Comparison of ENCODE assay signal across 10 cellular contexts in the genomic region with DNA sequence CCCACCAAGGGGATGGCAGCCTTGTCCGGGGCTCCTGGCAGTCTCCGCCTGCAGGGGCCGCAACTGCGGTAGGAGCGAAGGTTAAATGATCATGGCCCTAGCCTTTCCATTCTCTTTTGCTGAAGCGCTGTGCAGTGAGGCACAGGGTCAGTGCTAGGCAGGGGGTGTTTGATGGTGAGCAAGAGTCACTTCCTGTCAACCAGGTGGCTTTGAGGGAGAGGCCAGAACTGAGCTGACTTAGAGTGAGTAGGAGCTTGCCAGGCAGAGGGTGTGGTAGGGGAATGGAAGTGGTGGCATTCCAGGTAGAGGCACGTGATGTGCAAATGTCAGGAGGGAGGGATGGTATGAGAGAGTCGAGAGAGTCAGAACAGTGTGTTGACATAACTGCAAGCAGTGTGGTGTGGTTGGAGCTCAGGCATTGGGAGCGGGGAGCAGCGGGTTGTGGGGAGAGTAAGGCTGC. TPM values are rescaled to one million over a fixed set of nuclear protein-coding genes. Genes with fewer than 3 reads are reported as not detected.
A peak's percentile ranks its signal among the peaks of the same experiment; 100 is the strongest.
DNase-seq lines count a peak whose midpoint lies in the region; ATAC-seq, FAIRE-seq and TF ChIP-seq lines count a peak whose summit lies in the region.
"Had no signal": no experiment of that assay in that cellular context is flagged by ENCODE, and none has a peak within 500 bp of the region (broad histone marks: within the 10 kb centered on the region; RNA-seq: fewer than 3 reads in every experiment).

No MANE protein-coding gene starts in this region.

- H3K4me1 ChIP-seq in CD4-positive, alpha-beta memory T cell (ENCODE audit: insufficient read depth, low read length): peaks cover 5% of the 10 kb centered on the region
- peaks cover 14% of the 10 kb centered on the region for H3K4me1 ChIP-seq in GM12878 (ENCODE audit: control insufficient read depth, insufficient read depth, low read length)
- peaks cover 31% of the 10 kb centered on the region for H3K4me1 ChIP-seq in mucosa of stomach (ENCODE audit: control insufficient read depth, insufficient read depth, low read length)

- intact Hi-C loops in CD4-positive, alpha-beta memory T cell (cut with micrococcal nuclease): no loop called here
- intact Hi-C loops in GM12878 (cut with micrococcal nuclease; ENCODE audit: unreplicated experiment): loop anchor here (2.0 kb wide), 1 partner anchor 29 kb away; no protein-coding TSS in a partner anchor

- TF ChIP-seq CTCF in GM12878 (IDR thresholded peaks at IDR 0.05 in 2 of 3, conservative IDR thresholded peaks at IDR 0.05 in 1 of 3; ENCODE audit: control insufficient read depth in 2 of 3, extremely low read depth in 1 of 3, insufficient read depth in 1 of 3, low read depth in 3 of 3, low read length in 3 of 3): no peak

- no peak overlapping the region for H3K4me3 ChIP-seq in CD4-positive, alpha-beta memory T cell (ENCODE audit: low read length in 2 of 2)
- H3K4me3 ChIP-seq in GM12878 (no peak overlapping the region), mucosa of stomach (ENCODE audit: low read length) (no peak overlapping the region)

- ATAC-seq in HG02938 (IDR thresholded peaks at IDR 0.05; ENCODE audit: unreplicated experiment) (peak; percentile 19), GM12878 (peak; percentile 56), HG02885 (IDR thresholded peaks at IDR 0.05; ENCODE audit: poor library complexity, unreplicated experiment) (no peak)

- RAD21 ChIA-PET in GM12878 (lab: Charles Lee; ENCODE audit: unreplicated experiment): interaction anchor here (0.6 to 4.7 kb wide), 9 partner anchors 27 to 180 kb away, joined by 3 to 63 read pairs (median 6); a partner anchor contains a TSS

- no peak overlapping the region for H3K27ac ChIP-seq in CD4-positive, alpha-beta memory T cell (ENCODE audit: low read depth, low read length)
- no peak overlapping the region for H3K27ac ChIP-seq in GM12878 (ENCODE audit: control insufficient read depth, insufficient read depth)

- H3K36me3 ChIP-seq in CD4-positive, alpha-beta memory T cell (ENCODE audit: insufficient read depth, low read length): peaks cover 84% of the 10 kb centered on the region
- peaks cover 0 to 4% of the 10 kb centered on the region in 2 experiments; a peak in 3 of 4 replicates for H3K36me3 ChIP-seq in GM12878 (ENCODE audit: control insufficient read depth in 2 of 2, insufficient read depth in 2 of 2, low read length in 1 of 2)
- no peaks in the 10 kb centered on the region for H3K36me3 ChIP-seq in mucosa of stomach (ENCODE audit: control insufficient read depth, insufficient read depth, low read length)

- no peak overlapping the region for H2AFZ ChIP-seq in GM12878 (ENCODE audit: control insufficient read depth, low read depth, low read length)

- H3K27me3 Mint-ChIP-seq in CD4-positive, alpha-beta memory T cell: no peaks in the 10 kb centered on the region

- H3K4me1 Mint-ChIP-seq in CD4-positive, alpha-beta memory T cell: peaks cover 0 to 16% (median 7%) of the 10 kb centered on the region in 4 donors

- peak overlapping the region in 5 of 7 donors; percentile 23 to 85 (median 65) for H3K27ac Mint-ChIP-seq in CD4-positive, alpha-beta memory T cell

- TF ChIP-seq POLR2A in GM12878 (IDR thresholded peaks at IDR 0.05; ENCODE audit: low read depth, low read length): no peak

- peaks cover 46 to 85% of the 10 kb centered on the region in 2 donors for H3K36me3 Mint-ChIP-seq in CD4-positive, alpha-beta memory T cell

- in situ Hi-C loops in GM12878 (cut with MboI): no loop called here

- no peaks in the 10 kb centered on the region for H3K27me3 ChIP-seq in CD4-positive, alpha-beta memory T cell (ENCODE audit: insufficient read depth, low read length)
- no peaks in the 10 kb centered on the region for H3K27me3 ChIP-seq in GM12878 (replicated peaks in 1 of 2; ENCODE audit: control insufficient read depth in 2 of 2, insufficient read depth in 2 of 2, low read length in 1 of 2)
- H3K27me3 ChIP-seq in mucosa of stomach (ENCODE audit: control insufficient read depth, insufficient read depth, low read length): no peaks in the 10 kb centered on the region

- H3K4me2 ChIP-seq in GM12878 (ENCODE audit: control insufficient read depth, insufficient read depth): no peak overlapping the region

- H3K79me2 ChIP-seq in GM12878 (ENCODE audit: control insufficient read depth, insufficient read depth, low read length): no peaks in the 10 kb centered on the region

- BruUV-seq in GM12878 (replicated peaks; lab: Mats Ljungman, UMichigan): no TSS peak

- no peaks in the 10 kb centered on the region for H4K20me1 ChIP-seq in GM12878 (ENCODE audit: control insufficient read depth, insufficient read depth)

- no peak for FAIRE-seq in GM12878 (lab: Jason Lieb, UNC)

- H3K4me3 Mint-ChIP-seq in CD4-positive, alpha-beta memory T cell: peak overlapping the region in 1 of 8 donors; percentile 39

- DNase-seq in CD4-positive, alpha-beta memory T cell: no peak
- DNase-seq in GM12878 (ENCODE audit: low read depth, low spot score): no peak
- no peak for DNase-seq in KG1 (lab: John Stamatoyannopoulos, UW)
- DNase-seq in hippocampal formation (lab: John Stamatoyannopoulos, UW): no peak
- no peak for DNase-seq in dedifferentiated amniotic fluid mesenchymal stem cell (ENCODE audit: extremely low spot score)
- DNase-seq: DMS53, NCI-H510A had no signal

- WGBS in GM12878 (ENCODE audit: insufficient coverage, insufficient replicate concordance, low lambda C conversion rate, missing lambda C conversion rate): 84% methylated on average over 10 of the region's 10 CpGs

- no peaks in the 10 kb centered on the region for H3K9me3 Mint-ChIP-seq in CD4-positive, alpha-beta memory T cell

- CTCF ChIA-PET in CD4-positive, alpha-beta memory T cell (lab: Charles Lee; ENCODE audit: partially characterized antibody): interaction anchor here (1.0 to 1.5 kb wide), 3 partner anchors 53 to 246 kb away, joined by 3 to 6 read pairs (median 3); a partner anchor contains a TSS
- CTCF ChIA-PET in GM12878 (lab: Yijun Ruan, JAX): interaction anchor here (0.7 to 2.7 kb wide), 14 partner anchors 16 to 166 kb away, joined by 3 to 9 read pairs (median 4); a partner anchor contains a TSS

- SMC1A ChIA-PET in GM12878 (lab: Charles Lee; ENCODE audit: uncharacterized antibody, unreplicated experiment): interaction anchor here (0.7 to 4.2 kb wide), 12 partner anchors 9 to 74 kb away, joined by 3 to 42 read pairs (median 6); a partner anchor contains a TSS

- no peak for TF ChIP-seq RAD21 in GM12878 (IDR thresholded peaks at IDR 0.05; ENCODE audit: insufficient read depth, low read depth, low read length)

- POLR2A ChIA-PET in CD4-positive, alpha-beta memory T cell (lab: Charles Lee; ENCODE audit: partially characterized antibody): interaction anchor here (1.4 kb wide), 1 partner anchor 29 kb away, joined by 5 read pairs; no protein-coding TSS in a partner anchor
- POLR2A ChIA-PET in GM12878 (lab: Charles Lee): interaction anchor here (0.8 to 2.3 kb wide), 5 partner anchors 23 to 321 kb away, joined by 3 to 12 read pairs (median 5); a partner anchor contains a TSS

- H3K9ac ChIP-seq in GM12878 (ENCODE audit: control insufficient read depth, insufficient read depth, low read length) (no peak overlapping the region), mucosa of stomach (ENCODE audit: low read length) (peak overlapping the region; percentile 18)

- no peak for TF ChIP-seq EP300 in GM12878 (IDR thresholded peaks at IDR 0.05; ENCODE audit: borderline replicate concordance in 1 of 2, control insufficient read depth in 1 of 2, low read depth in 2 of 2, low read length in 2 of 2)

- H3K9me3 ChIP-seq in CD4-positive, alpha-beta memory T cell (ENCODE audit: control insufficient read depth in 1 of 2, low read length in 2 of 2): no peaks in the 10 kb centered on the region
- no peaks in the 10 kb centered on the region; the same call in 2 of the 3 replicates for H3K9me3 ChIP-seq in GM12878 (replicated peaks; ENCODE audit: control insufficient read depth, insufficient read depth, low read length)
- H3K9me3 ChIP-seq in mucosa of stomach (ENCODE audit: control insufficient read depth, low read length): no peaks in the 10 kb centered on the region

RNA-seq across cellular contexts. Expression of a gene that starts 33.1 kb away (rescaled TPM):
- 10 to 100 TPM; 42.1 to 43.4 TPM for total RNA-seq in CD4-positive, alpha-beta memory T cell
- 10 to 100 TPM; 10.9 to 18.2 TPM for polyA plus RNA-seq in CD4-positive, alpha-beta memory T cell
- 55.0 and 61.5 TPM in 2 replicates for total RNA-seq in GM12878 (2013; cell fraction: nucleolus; rRNA removed)
- total RNA-seq in GM12878 (2014; rRNA removed) (19.6 and 20.4 TPM in 2 replicates), GM12878 (2014; rRNA removed; fragmentation: Illumina TruSeq; extraction: Trizol) (11.3 TPM in 2 replicates), GM12878 (2021) (24.3 and 28.6 TPM in 2 replicates)
- polyA plus RNA-seq in GM12878 (2011; ENCODE audit: low read depth): 7.3 TPM
- polyA plus RNA-seq in GM12878 (2011; rRNA removed) (24.3 and 27.0 TPM in 2 replicates), GM12878 (2014; fragmentation: Illumina TruSeq; extraction: Trizol) (18.2 and 21.9 TPM in 2 replicates), GM12878 (2014; fragmentation: Nextera tagmentation; extraction: Ambion mirVana) (1 to 10 TPM; 5.6 to 7.8 TPM), GM12878 (2014; rRNA removed) (20.0 and 21.7 TPM in 2 replicates), GM12878 (2016; fragmentation: Nextera tagmentation; extraction: Ambion mirVana) (1 to 10 TPM; 6.6 to 7.2 TPM)
- 24.5 and 25.8 TPM in 2 replicates for polyA plus RNA-seq in GM12878 (2011; cell fraction: cytosol; rRNA removed)
- polyA plus RNA-seq in GM12878 (2011; cell fraction: nucleus; rRNA removed): 52.4 and 66.3 TPM in 2 replicates
- 11.9 and 13.6 TPM in 2 replicates for polyA plus RNA-seq in GM12878 (2012)
- 26.6 and 34.5 TPM in 2 replicates for polyA minus RNA-seq in GM12878 (2011; rRNA and poly(A)+ RNA removed)
- 9.4 and 11.4 TPM in 2 replicates for polyA minus RNA-seq in GM12878 (2011; cell fraction: cytosol; rRNA and poly(A)+ RNA removed)
- polyA minus RNA-seq in GM12878 (2011; cell fraction: nucleus; rRNA and poly(A)+ RNA removed): 30.8 and 38.7 TPM in 2 replicates

RNA-seq across cellular contexts. Expression of a gene that starts 52.8 kb away (rescaled TPM):
- 10 to 100 TPM; 15.6 to 16.3 TPM for total RNA-seq in CD4-positive, alpha-beta memory T cell
- 10 to 100 TPM; 18.6 to 24.8 TPM for polyA plus RNA-seq in CD4-positive, alpha-beta memory T cell
- 26.4 and 27.2 TPM in 2 replicates for total RNA-seq in GM12878 (2013; cell fraction: nucleolus; rRNA removed)
- total RNA-seq in GM12878 (2014; rRNA removed) (9.8 and 13.1 TPM in 2 replicates), GM12878 (2014; rRNA removed; fragmentation: Illumina TruSeq; extraction: Trizol) (11.7 and 12.7 TPM in 2 replicates), GM12878 (2021) (12.5 and 13.8 TPM in 2 replicates)
- 4.1 TPM for polyA plus RNA-seq in GM12878 (2011; ENCODE audit: low read depth)
- polyA plus RNA-seq in GM12878 (2011; rRNA removed) (14.7 and 24.0 TPM in 2 replicates), GM12878 (2014; fragmentation: Illumina TruSeq; extraction: Trizol) (10.8 and 15.3 TPM in 2 replicates), GM12878 (2014; fragmentation: Nextera tagmentation; extraction: Ambion mirVana) (10 to 100 TPM; 21.2 to 36.8 TPM), GM12878 (2014; rRNA removed) (7.6 and 8.1 TPM in 2 replicates), GM12878 (2016; fragmentation: Nextera tagmentation; extraction: Ambion mirVana) (10 to 100 TPM; 17.4 to 22.2 TPM)
- polyA plus RNA-seq in GM12878 (2011; cell fraction: cytosol; rRNA removed): 4.4 and 5.2 TPM in 2 replicates
- polyA plus RNA-seq in GM12878 (2011; cell fraction: nucleus; rRNA removed): 3.5 and 4.4 TPM in 2 replicates
- 5.5 and 6.9 TPM in 2 replicates for polyA plus RNA-seq in GM12878 (2012)
- polyA minus RNA-seq in GM12878 (2011; rRNA and poly(A)+ RNA removed): 5.3 and 7.7 TPM in 2 replicates
- 2.4 and 5.2 TPM in 2 replicates for polyA minus RNA-seq in GM12878 (2011; cell fraction: cytosol; rRNA and poly(A)+ RNA removed)
- polyA minus RNA-seq in GM12878 (2011; cell fraction: nucleus; rRNA and poly(A)+ RNA removed): 3.4 and 4.1 TPM in 2 replicates
